Comparison of ENCODE assay signal across 8 cellular contexts in the genomic region with DNA sequence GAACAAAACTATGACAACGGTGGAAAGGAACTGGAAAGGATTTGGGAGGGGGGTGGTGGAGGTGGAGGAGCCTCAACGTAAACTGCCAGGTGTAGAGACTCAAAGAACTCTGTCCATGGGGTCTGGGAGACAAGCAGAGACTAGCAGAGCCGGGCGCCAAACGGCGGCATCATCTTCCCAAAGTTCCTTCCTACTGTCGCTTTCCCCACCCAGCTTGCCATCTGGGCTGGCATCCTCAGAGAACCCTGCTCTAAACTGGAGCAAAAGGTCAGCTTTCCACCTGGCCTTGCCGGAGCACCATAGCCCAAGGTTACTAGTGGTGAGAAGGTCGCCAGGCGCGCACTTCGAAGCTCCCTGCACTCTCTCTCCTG. TPM values are rescaled to one million over a fixed set of nuclear protein-coding genes. Genes with fewer than 3 reads are reported as not detected.
DNase-seq lines count a peak whose midpoint lies in the region; ATAC-seq and TF ChIP-seq lines count a peak whose summit lies in the region.

No MANE protein-coding gene starts in this region.

- DNase-seq in GM23248 (no peak), SJSA1 (ENCODE audit: low read depth in 1 of 2, low spot score in 2 of 2) (no peak), foreskin fibroblast (no peak), AG08396 (ENCODE audit: low spot score) (no peak), EL (no peak), GOT3 (lab: John Stamatoyannopoulos, UW) (no peak)

- peak overlapping the region; percentile 92 for H3K4me2 ChIP-seq in GM23248 (ENCODE audit: unreplicated experiment)
- H3K4me2 ChIP-seq in skeletal muscle satellite cell (ENCODE audit: low read length) = peak overlapping the region; percentile 90

- no peaks in the 10 kb centered on the region for H3K9me2 ChIP-seq in GM23248 (ENCODE audit: insufficient read depth)

- H3K79me2 ChIP-seq in GM23248 (ENCODE audit: insufficient read depth) = peaks cover 19% of the 10 kb centered on the region

- H3K9ac ChIP-seq in GM23248 (peak overlapping the region; percentile 99), skeletal muscle satellite cell (ENCODE audit: low read depth, low read length) (peak overlapping the region; percentile 94)

- no peaks in the 10 kb centered on the region for H4K20me1 ChIP-seq in GM23248 (ENCODE audit: insufficient read depth)

- H3K9me3 ChIP-seq in GM23248 (ENCODE audit: low read depth) (no peaks in the 10 kb centered on the region), SJSA1 (replicated peaks) (no peaks in the 10 kb centered on the region), skeletal muscle satellite cell (replicated peaks; ENCODE audit: low read length) (no peaks in the 10 kb centered on the region)

- H3F3A ChIP-seq in GM23248 (ENCODE audit: insufficient read depth) = peaks cover 38% of the 10 kb centered on the region

- H3K4me1 ChIP-seq in GM23248 (ENCODE audit: insufficient read depth) = peaks cover 42% of the 10 kb centered on the region
- peaks cover 61% of the 10 kb centered on the region for H3K4me1 ChIP-seq in SJSA1 (replicated peaks)
- peaks cover 52% of the 10 kb centered on the region for H3K4me1 ChIP-seq in skeletal muscle satellite cell (ENCODE audit: control insufficient read depth, insufficient read depth, low read length)

- no peak for TF ChIP-seq CTCF in foreskin fibroblast (IDR thresholded peaks at IDR 0.05; ENCODE audit: low read depth, low read length)

- no peak for ATAC-seq in HG02571 (IDR thresholded peaks at IDR 0.05; ENCODE audit: unreplicated experiment)

- in situ Hi-C loops in GM23248 (cut with MboI) = no loop called here

- peak overlapping the region; percentile 26 for H2AFZ ChIP-seq in GM23248

- H3K27me3 ChIP-seq in GM23248 (replicated peaks; ENCODE audit: insufficient read depth) = no peaks in the 10 kb centered on the region
- no peaks in the 10 kb centered on the region for H3K27me3 ChIP-seq in SJSA1 (replicated peaks)
- H3K27me3 ChIP-seq in skeletal muscle satellite cell (ENCODE audit: control insufficient read depth, insufficient read depth, low read length) = no peaks in the 10 kb centered on the region

- H3K36me3 ChIP-seq in GM23248 (ENCODE audit: low read depth) = no peaks in the 10 kb centered on the region
- peaks cover 5% of the 10 kb centered on the region; the same call in 1 of the 2 replicates for H3K36me3 ChIP-seq in SJSA1
- no peaks in the 10 kb centered on the region for H3K36me3 ChIP-seq in skeletal muscle satellite cell (ENCODE audit: insufficient read depth, low read length)

- H3K27ac ChIP-seq in GM23248 = peak overlapping the region; percentile 100
- H3K27ac ChIP-seq in SJSA1 = peak overlapping the region; percentile 87

- peak overlapping the region; percentile 81 for H3K4me3 ChIP-seq in GM23248
- H3K4me3 ChIP-seq in SJSA1 = peak overlapping the region; percentile 34
- H3K4me3 ChIP-seq in foreskin fibroblast (ENCODE audit: low read depth in 1 of 2, low read length in 2 of 2) = peak overlapping the region; percentile 1 to 42
- H3K4me3 ChIP-seq in skeletal muscle satellite cell (ENCODE audit: low read length) = peak overlapping the region; percentile 52

- 13 to 15% methylated on average over 12 of the region's 12 CpGs for WGBS in GM23248 (ENCODE audit: low coverage in 1 of 2, low lambda C conversion rate in 2 of 2, missing lambda C conversion rate in 2 of 2), 2 experiments

RNA-seq across cellular contexts. Expression of a gene that starts 4.0 kb away (rescaled TPM):
- 43.4 and 51.0 TPM in 2 replicates for total RNA-seq in GM23248 (2014; rRNA removed; shearing (Covaris generic))
- 4.8 and 4.9 TPM in 2 replicates for polyA plus RNA-seq in GM23248 (2016; fragmentation: Nextera tagmentation; extraction: Ambion mirVana)
- total RNA-seq in SJSA1 (2014; rRNA removed; shearing (Covaris generic)) = 9.8 and 16.4 TPM in 2 replicates
- total RNA-seq in skeletal muscle satellite cell (2012; rRNA removed) = 11.4 and 15.5 TPM in 2 replicates

Comparison
In these comparisons a context has a peak if more than half of its experiments do, and no peak if none do; other contexts are left out.
1. H3K4me3 ChIP-seq: peak in every context shown above with its lines; median percentile 81 in GM23248; 52 in skeletal muscle satellite cell; 34 in SJSA1; 22 in foreskin fibroblast.